Comparison of ENCODE assay signal across 1 cellular context in the genomic region with DNA sequence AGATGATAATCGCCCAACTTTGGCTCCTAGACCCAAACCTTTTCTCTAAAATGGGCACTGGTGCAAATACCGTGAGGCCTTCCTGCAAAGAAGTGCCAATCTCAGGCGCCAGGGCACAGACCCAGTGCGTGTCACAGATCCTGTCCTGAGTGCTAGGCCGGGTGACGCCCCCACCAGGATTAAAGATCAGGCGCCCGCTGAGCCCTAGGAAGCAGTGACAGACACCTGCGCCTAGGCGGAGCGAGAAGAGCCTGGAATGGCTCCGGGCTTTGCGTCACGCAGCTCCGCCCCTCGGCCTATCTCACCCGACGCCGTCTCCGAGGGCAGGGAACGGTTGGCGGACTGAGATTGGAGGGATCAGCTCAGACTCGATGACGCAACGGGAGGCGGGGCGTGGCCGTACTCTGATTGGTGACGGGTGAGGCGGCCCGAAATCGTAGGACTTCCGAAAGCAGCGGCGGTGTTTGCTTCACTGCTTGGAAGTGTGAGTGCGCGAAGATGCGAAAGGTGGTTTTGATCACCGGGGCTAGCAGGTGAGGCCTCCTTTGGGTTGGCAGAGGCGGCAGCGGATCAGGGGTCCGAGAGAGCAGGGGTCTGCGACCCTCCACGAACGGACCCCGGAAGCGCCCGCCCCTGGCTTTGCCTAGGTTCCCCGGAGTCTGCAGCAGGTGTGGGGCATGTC.
A peak's percentile ranks its signal among the peaks of the same experiment; 100 is the strongest.
TF ChIP-seq lines count a peak whose summit lies in the region.

A gene with protein sequence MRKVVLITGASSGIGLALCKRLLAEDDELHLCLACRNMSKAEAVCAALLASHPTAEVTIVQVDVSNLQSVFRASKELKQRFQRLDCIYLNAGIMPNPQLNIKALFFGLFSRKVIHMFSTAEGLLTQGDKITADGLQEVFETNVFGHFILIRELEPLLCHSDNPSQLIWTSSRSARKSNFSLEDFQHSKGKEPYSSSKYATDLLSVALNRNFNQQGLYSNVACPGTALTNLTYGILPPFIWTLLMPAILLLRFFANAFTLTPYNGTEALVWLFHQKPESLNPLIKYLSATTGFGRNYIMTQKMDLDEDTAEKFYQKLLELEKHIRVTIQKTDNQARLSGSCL (plus strand): TSS at position 400 of the 682 bp plus-strand sequence. CDS start 99 bp downstream, at position 499.

TF ChIP-seq in GM12878, 131 proteins besides CTCF, POLR2A, EP300 and RAD21 (continued from another document):
- TF ChIP-seq, protein P1, sequence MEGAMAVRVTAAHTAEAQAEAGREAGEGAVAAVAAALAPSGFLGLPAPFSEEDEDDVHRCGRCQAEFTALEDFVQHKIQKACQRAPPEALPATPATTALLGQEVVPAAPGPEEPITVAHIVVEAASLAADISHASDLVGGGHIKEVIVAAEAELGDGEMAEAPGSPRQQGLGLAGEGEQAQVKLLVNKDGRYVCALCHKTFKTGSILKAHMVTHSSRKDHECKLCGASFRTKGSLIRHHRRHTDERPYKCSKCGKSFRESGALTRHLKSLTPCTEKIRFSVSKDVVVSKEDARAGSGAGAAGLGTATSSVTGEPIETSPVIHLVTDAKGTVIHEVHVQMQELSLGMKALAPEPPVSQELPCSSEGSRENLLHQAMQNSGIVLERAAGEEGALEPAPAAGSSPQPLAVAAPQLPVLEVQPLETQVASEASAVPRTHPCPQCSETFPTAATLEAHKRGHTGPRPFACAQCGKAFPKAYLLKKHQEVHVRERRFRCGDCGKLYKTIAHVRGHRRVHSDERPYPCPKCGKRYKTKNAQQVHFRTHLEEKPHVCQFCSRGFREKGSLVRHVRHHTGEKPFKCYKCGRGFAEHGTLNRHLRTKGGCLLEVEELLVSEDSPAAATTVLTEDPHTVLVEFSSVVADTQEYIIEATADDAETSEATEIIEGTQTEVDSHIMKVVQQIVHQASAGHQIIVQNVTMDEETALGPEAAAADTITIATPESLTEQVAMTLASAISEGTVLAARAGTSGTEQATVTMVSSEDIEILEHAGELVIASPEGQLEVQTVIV (IDR thresholded peaks at IDR 0.05; ENCODE audit: borderline replicate concordance, partially characterized antibody): peak; percentile 32
- TF ChIP-seq, protein P2, sequence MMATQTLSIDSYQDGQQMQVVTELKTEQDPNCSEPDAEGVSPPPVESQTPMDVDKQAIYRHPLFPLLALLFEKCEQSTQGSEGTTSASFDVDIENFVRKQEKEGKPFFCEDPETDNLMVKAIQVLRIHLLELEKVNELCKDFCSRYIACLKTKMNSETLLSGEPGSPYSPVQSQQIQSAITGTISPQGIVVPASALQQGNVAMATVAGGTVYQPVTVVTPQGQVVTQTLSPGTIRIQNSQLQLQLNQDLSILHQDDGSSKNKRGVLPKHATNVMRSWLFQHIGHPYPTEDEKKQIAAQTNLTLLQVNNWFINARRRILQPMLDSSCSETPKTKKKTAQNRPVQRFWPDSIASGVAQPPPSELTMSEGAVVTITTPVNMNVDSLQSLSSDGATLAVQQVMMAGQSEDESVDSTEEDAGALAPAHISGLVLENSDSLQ (IDR thresholded peaks at IDR 0.05): peak; percentile 82
- TF ChIP-seq, protein P3, sequence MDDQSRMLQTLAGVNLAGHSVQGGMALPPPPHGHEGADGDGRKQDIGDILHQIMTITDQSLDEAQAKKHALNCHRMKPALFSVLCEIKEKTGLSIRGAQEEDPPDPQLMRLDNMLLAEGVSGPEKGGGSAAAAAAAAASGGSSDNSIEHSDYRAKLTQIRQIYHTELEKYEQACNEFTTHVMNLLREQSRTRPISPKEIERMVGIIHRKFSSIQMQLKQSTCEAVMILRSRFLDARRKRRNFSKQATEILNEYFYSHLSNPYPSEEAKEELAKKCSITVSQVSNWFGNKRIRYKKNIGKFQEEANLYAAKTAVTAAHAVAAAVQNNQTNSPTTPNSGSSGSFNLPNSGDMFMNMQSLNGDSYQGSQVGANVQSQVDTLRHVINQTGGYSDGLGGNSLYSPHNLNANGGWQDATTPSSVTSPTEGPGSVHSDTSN (IDR thresholded peaks at IDR 0.05; ENCODE audit: insufficient replicate concordance, low read depth, low read length): peak; percentile 9
- TF ChIP-seq CREB1 (IDR thresholded peaks at IDR 0.05; ENCODE audit: low read depth) (peak; percentile 68; the same call in 1 of the 2 replicates), CREM (IDR thresholded peaks at IDR 0.05; ENCODE audit: low read depth) (0 out of 2 replicates have a peak, but pooled peaks have one; percentile 41), IKZF1 (conservative IDR thresholded peaks at IDR 0.05) (0 out of 2 replicates have a peak, but pooled peaks have one; percentile 15), SMAD5 (IDR thresholded peaks at IDR 0.05; ENCODE audit: low read depth) (peak; percentile 43; the same call in 1 of the 2 replicates), POLR2AphosphoS5 (IDR thresholded peaks at IDR 0.05; ENCODE audit: low read length) (peak; percentile 60; the same call in 1 of the 2 replicates), IKZF2 (IDR thresholded peaks at IDR 0.05) (peak; percentile 38 to 59; a peak in 3 of 4 replicates), HDGF (IDR thresholded peaks at IDR 0.05) (0 out of 2 replicates have a peak, but pooled peaks have one; percentile 44), POLR2AphosphoS2 (IDR thresholded peaks at IDR 0.05; ENCODE audit: low read depth, low read length) (peak; percentile 39; the same call in 1 of the 2 replicates)
- TF ChIP-seq, protein P4, sequence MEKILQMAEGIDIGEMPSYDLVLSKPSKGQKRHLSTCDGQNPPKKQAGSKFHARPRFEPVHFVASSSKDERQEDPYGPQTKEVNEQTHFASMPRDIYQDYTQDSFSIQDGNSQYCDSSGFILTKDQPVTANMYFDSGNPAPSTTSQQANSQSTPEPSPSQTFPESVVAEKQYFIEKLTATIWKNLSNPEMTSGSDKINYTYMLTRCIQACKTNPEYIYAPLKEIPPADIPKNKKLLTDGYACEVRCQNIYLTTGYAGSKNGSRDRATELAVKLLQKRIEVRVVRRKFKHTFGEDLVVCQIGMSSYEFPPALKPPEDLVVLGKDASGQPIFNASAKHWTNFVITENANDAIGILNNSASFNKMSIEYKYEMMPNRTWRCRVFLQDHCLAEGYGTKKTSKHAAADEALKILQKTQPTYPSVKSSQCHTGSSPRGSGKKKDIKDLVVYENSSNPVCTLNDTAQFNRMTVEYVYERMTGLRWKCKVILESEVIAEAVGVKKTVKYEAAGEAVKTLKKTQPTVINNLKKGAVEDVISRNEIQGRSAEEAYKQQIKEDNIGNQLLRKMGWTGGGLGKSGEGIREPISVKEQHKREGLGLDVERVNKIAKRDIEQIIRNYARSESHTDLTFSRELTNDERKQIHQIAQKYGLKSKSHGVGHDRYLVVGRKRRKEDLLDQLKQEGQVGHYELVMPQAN (conservative IDR thresholded peaks at IDR 0.05): peak; percentile 67; the same call in 1 of the 2 replicates
- TF ChIP-seq, protein P5, sequence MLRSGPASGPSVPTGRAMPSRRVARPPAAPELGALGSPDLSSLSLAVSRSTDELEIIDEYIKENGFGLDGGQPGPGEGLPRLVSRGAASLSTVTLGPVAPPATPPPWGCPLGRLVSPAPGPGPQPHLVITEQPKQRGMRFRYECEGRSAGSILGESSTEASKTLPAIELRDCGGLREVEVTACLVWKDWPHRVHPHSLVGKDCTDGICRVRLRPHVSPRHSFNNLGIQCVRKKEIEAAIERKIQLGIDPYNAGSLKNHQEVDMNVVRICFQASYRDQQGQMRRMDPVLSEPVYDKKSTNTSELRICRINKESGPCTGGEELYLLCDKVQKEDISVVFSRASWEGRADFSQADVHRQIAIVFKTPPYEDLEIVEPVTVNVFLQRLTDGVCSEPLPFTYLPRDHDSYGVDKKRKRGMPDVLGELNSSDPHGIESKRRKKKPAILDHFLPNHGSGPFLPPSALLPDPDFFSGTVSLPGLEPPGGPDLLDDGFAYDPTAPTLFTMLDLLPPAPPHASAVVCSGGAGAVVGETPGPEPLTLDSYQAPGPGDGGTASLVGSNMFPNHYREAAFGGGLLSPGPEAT (IDR thresholded peaks at IDR 0.05; ENCODE audit: low read depth): peak; percentile 69; the same call in 1 of the 2 replicates
